In genomic region chr10:34119456-34119855, GRCh38 we compare ENCODE assay signal across 27 cellular contexts.
"Had no signal": no experiment of that assay in that cellular context is flagged by ENCODE, and none has a peak within 500 bp of the region (broad histone marks: within the 10 kb centered on the region; RNA-seq: fewer than 3 reads in every experiment).

No MANE protein-coding gene starts in this region.

- H3K36me3 Mint-ChIP-seq: naive B cell; natural killer cell treated with Interleukin-12 subunit alpha and Interleukin-12 subunit beta and Interleukin-15 and Interleukin-18, amount 100 ng/mL, for 72 hours; stimulated activated effector memory CD8-positive, alpha-beta T cell treated with anti-CD3 and anti-CD28 coated beads, Interleukin-12 subunit alpha, Interleukin-12 subunit beta, amount 100 ng/mL, for 72 hours had no signal

- H3K9me3 Mint-ChIP-seq: dendritic cell treated with granulocyte-macrophage colony-stimulating factor and Interleukin-4, amounts not matched to agents 40 ng/mL and 50 ng/mL, for 4 days; endodermal cell; naive B cell; natural killer cell treated with Interleukin-12 subunit alpha and Interleukin-12 subunit beta and Interleukin-15 and Interleukin-18, amount 100 ng/mL, for 72 hours; neural crest cell; stimulated activated effector memory CD8-positive, alpha-beta T cell treated with anti-CD3 and anti-CD28 coated beads, Interleukin-12 subunit alpha, Interleukin-12 subunit beta, amount 100 ng/mL, for 72 hours had no signal

- H3K27ac Mint-ChIP-seq: dendritic cell treated with granulocyte-macrophage colony-stimulating factor and Interleukin-4, amounts not matched to agents 40 ng/mL and 50 ng/mL, for 4 days; naive B cell; natural killer cell treated with Interleukin-12 subunit alpha and Interleukin-12 subunit beta and Interleukin-15 and Interleukin-18, amount 100 ng/mL, for 72 hours; progenitor cell of endocrine pancreas; stimulated activated effector memory CD8-positive, alpha-beta T cell treated with anti-CD3 and anti-CD28 coated beads, Interleukin-12 subunit alpha, Interleukin-12 subunit beta, amount 100 ng/mL, for 72 hours had no signal

- H3K27me3 ChIP-seq: colonic mucosa, foreskin keratinocyte, gastroesophageal sphincter, heart left ventricle, hepatocyte, sigmoid colon, transverse colon, vagina had no signal

- H3K4me1 ChIP-seq: colonic mucosa, foreskin keratinocyte had no signal

- H3K4me3 ChIP-seq: colonic mucosa, gastroesophageal sphincter, heart left ventricle, hepatocyte, lower lobe of right lung, sigmoid colon, thoracic aorta, transverse colon, vagina had no signal

- H3K27ac ChIP-seq: colonic mucosa, epithelial cell of prostate, foreskin keratinocyte, gastroesophageal sphincter, heart left ventricle, hepatocyte, lower lobe of right lung, parathyroid adenoma, sigmoid colon, thoracic aorta, transverse colon, vagina had no signal

- H3K27me3 Mint-ChIP-seq: dendritic cell treated with granulocyte-macrophage colony-stimulating factor and Interleukin-4, amounts not matched to agents 40 ng/mL and 50 ng/mL, for 4 days; naive B cell; progenitor cell of endocrine pancreas had no signal

- H3K36me3 ChIP-seq: colonic mucosa, lower lobe of right lung, thoracic aorta, transverse colon, vagina had no signal

- H3K9me3 ChIP-seq: colonic mucosa, gastroesophageal sphincter, heart left ventricle, lower lobe of right lung, sigmoid colon, thoracic aorta, transverse colon, vagina had no signal

- H3K4me1 Mint-ChIP-seq: naive B cell; stimulated activated effector memory CD8-positive, alpha-beta T cell treated with anti-CD3 and anti-CD28 coated beads, Interleukin-12 subunit alpha, Interleukin-12 subunit beta, amount 100 ng/mL, for 72 hours had no signal

- H3K4me3 Mint-ChIP-seq: dendritic cell treated with granulocyte-macrophage colony-stimulating factor and Interleukin-4, amounts not matched to agents 40 ng/mL and 50 ng/mL, for 4 days; endodermal cell; naive B cell; natural killer cell treated with Interleukin-12 subunit alpha and Interleukin-12 subunit beta and Interleukin-15 and Interleukin-18, amount 100 ng/mL, for 72 hours; neural crest cell; stimulated activated effector memory CD8-positive, alpha-beta T cell treated with anti-CD3 and anti-CD28 coated beads, Interleukin-12 subunit alpha, Interleukin-12 subunit beta, amount 100 ng/mL, for 72 hours had no signal

- ATAC-seq: esophagus mucosa; foreskin keratinocyte; gastroesophageal sphincter; heart left ventricle; left ventricle myocardium superior; lower lobe of right lung; natural killer cell treated with Interleukin-12 subunit alpha and Interleukin-12 subunit beta and Interleukin-15 and Interleukin-18, amount 100 ng/mL, for 72 hours; stimulated activated effector memory CD8-positive, alpha-beta T cell treated with anti-CD3 and anti-CD28 coated beads, Interleukin-12 subunit alpha, Interleukin-12 subunit beta, amount 100 ng/mL, for 72 hours had no signal

- DNase-seq: colonic mucosa; effector CD8-positive, alpha-beta T cell; endodermal cell; foreskin keratinocyte; heart left ventricle; kidney; left ventricle myocardium superior; lower lobe of right lung; naive B cell; sigmoid colon; stimulated activated CD4-positive, alpha-beta T cell treated with anti-CD3 and anti-CD28 coated beads, Interleukin-2, amount 100 ng/mL, for 24 hours; stimulated activated CD4-positive, alpha-beta T cell treated with anti-CD3 and anti-CD28 coated beads, Interleukin-4, amount 100 ng/mL, for 24 hours; stimulated activated naive CD4-positive, alpha-beta T cell treated with Interleukin-2 at 50 U/mL for 16 hours; substantia nigra; transverse colon had no signal
